30 cellular contexts compared by ENCODE assay signal in genomic region chr3:71876706-71877105, GRCh38.
"Had no signal": no experiment of that assay in that cellular context is flagged by ENCODE, and none has a peak within 500 bp of the region (broad histone marks: within the 10 kb centered on the region; RNA-seq: fewer than 3 reads in every experiment).

No MANE protein-coding gene starts in this region.

- H3K4me3 Mint-ChIP-seq: activated CD4-positive, alpha-beta memory T cell treated with anti-CD3 and anti-CD28 coated beads, Interleukin-2, amount 10 ng/mL, durations not matched to agents 7 days and 5 days; activated CD4-positive, alpha-beta T cell treated with anti-CD3 and anti-CD28 coated beads, Interleukin-2, amount 10 ng/mL, durations not matched to agents 7 days and 5 days; activated naive CD4-positive, alpha-beta T cell treated with anti-CD3 and anti-CD28 coated beads, Interleukin-2, amount 50 U/mL, for 24 hours; brain; central memory CD8-positive, alpha-beta T cell; T-cell had no signal

- H3K4me3 ChIP-seq: SK-N-MC had no signal

- ATAC-seq: Panc1, Right ventricle myocardium inferior, T-cell had no signal

- H3K36me3 Mint-ChIP-seq: activated naive CD4-positive, alpha-beta T cell treated with anti-CD3 and anti-CD28 coated beads, Interleukin-2, amount 50 U/mL, for 24 hours; brain; T-cell had no signal

- H3K4me1 Mint-ChIP-seq: central memory CD8-positive, alpha-beta T cell had no signal

- H3K27ac ChIP-seq: KMS-11, SK-N-MC had no signal

- H3K27ac Mint-ChIP-seq: activated CD4-positive, alpha-beta memory T cell treated with anti-CD3 and anti-CD28 coated beads, Interleukin-2, amount 10 ng/mL, durations not matched to agents 7 days and 5 days; activated CD4-positive, alpha-beta T cell treated with anti-CD3 and anti-CD28 coated beads, Interleukin-2, amount 10 ng/mL, durations not matched to agents 7 days and 5 days; activated naive CD4-positive, alpha-beta T cell treated with anti-CD3 and anti-CD28 coated beads, Interleukin-2, amount 50 U/mL, for 24 hours; brain; T-cell had no signal

- H3K9me3 Mint-ChIP-seq: activated CD4-positive, alpha-beta memory T cell treated with anti-CD3 and anti-CD28 coated beads, Interleukin-2, amount 10 ng/mL, durations not matched to agents 7 days and 5 days; activated CD4-positive, alpha-beta T cell treated with anti-CD3 and anti-CD28 coated beads, Interleukin-2, amount 10 ng/mL, durations not matched to agents 7 days and 5 days; activated naive CD4-positive, alpha-beta T cell treated with anti-CD3 and anti-CD28 coated beads, Interleukin-2, amount 50 U/mL, for 24 hours; central memory CD8-positive, alpha-beta T cell; T-cell had no signal

- H3K4me2 ChIP-seq: KMS-11 had no signal

- H3K9ac ChIP-seq: KMS-11 had no signal

- H3K27me3 Mint-ChIP-seq: activated CD4-positive, alpha-beta T cell treated with anti-CD3 and anti-CD28 coated beads, Interleukin-2, amount 10 ng/mL, durations not matched to agents 7 days and 5 days had no signal

- DNase-seq: activated CD4-positive, alpha-beta memory T cell treated with anti-CD3 and anti-CD28 coated beads, Interleukin-2, amount 10 ng/mL, durations not matched to agents 7 days and 5 days; activated CD4-positive, alpha-beta T cell treated with anti-CD3 and anti-CD28 coated beads, Interleukin-2, amount 10 ng/mL, durations not matched to agents 7 days and 5 days; activated CD4-positive, CD25-positive, alpha-beta regulatory T cell; activated CD8-positive, alpha-beta memory T cell treated with anti-CD3 and anti-CD28 coated beads, Interleukin-2, amount 50 U/mL, for 4 hours; activated effector memory CD4-positive, alpha-beta T cell treated with Interleukin-2 at 50 U/mL for 16 hours; activated naive CD4-positive, alpha-beta T cell; activated T-cell treated with anti-CD3 and anti-CD28 coated beads, Interleukin-2, amount 50 U/mL, for 1 hour; aorta; NCI-H1092 treated with DMSO at 0.1 percent for 48 hours; NCI-H1417 treated with DMSO at 0.1 percent for 48 hours; NCI-H1694; NCI-H2029; NCI-H2107; NCI-H2171 treated with DMSO at 0.1 percent for 48 hours; NCI-H226; NCI-H526 treated with DMSO at 0.1 percent for 48 hours; NCI-H82; NK-92 treated with Interleukin-12 subunit alpha and Interleukin-12 subunit beta, amount 100 ng/mL, for 24 hours; OCI-M1; RPMI8226; T-cell; T-helper 2 cell; T1000 had no signal
